Comparison of ENCODE assay signal across 1 cellular context in genomic region chr17:82412535-82413520, GRCh38.
A peak's percentile ranks its signal among the peaks of the same experiment; 100 is the strongest.
TF ChIP-seq lines count a peak whose summit lies in the region.

No MANE protein-coding gene starts in this region.

TF ChIP-seq in HepG2, 621 proteins besides CTCF, POLR2A, EP300 and RAD21 (continued from another document and continues in another):
- TF ChIP-seq HNRNPL (IDR thresholded peaks at IDR 0.05; ENCODE audit: low read depth, low read length): 0 out of 2 replicates have a peak, but pooled peaks have one; percentile 20
- peak; percentile 45; the same call in 1 of the 2 replicates for TF ChIP-seq TCF7 (IDR thresholded peaks at IDR 0.05; ENCODE audit: low read depth)
- TF ChIP-seq NR2F2 (IDR thresholded peaks at IDR 0.05; ENCODE audit: borderline replicate concordance, low read depth): 0 out of 2 replicates have a peak, but pooled peaks have one; percentile 25
- TF ChIP-seq, protein P1, sequence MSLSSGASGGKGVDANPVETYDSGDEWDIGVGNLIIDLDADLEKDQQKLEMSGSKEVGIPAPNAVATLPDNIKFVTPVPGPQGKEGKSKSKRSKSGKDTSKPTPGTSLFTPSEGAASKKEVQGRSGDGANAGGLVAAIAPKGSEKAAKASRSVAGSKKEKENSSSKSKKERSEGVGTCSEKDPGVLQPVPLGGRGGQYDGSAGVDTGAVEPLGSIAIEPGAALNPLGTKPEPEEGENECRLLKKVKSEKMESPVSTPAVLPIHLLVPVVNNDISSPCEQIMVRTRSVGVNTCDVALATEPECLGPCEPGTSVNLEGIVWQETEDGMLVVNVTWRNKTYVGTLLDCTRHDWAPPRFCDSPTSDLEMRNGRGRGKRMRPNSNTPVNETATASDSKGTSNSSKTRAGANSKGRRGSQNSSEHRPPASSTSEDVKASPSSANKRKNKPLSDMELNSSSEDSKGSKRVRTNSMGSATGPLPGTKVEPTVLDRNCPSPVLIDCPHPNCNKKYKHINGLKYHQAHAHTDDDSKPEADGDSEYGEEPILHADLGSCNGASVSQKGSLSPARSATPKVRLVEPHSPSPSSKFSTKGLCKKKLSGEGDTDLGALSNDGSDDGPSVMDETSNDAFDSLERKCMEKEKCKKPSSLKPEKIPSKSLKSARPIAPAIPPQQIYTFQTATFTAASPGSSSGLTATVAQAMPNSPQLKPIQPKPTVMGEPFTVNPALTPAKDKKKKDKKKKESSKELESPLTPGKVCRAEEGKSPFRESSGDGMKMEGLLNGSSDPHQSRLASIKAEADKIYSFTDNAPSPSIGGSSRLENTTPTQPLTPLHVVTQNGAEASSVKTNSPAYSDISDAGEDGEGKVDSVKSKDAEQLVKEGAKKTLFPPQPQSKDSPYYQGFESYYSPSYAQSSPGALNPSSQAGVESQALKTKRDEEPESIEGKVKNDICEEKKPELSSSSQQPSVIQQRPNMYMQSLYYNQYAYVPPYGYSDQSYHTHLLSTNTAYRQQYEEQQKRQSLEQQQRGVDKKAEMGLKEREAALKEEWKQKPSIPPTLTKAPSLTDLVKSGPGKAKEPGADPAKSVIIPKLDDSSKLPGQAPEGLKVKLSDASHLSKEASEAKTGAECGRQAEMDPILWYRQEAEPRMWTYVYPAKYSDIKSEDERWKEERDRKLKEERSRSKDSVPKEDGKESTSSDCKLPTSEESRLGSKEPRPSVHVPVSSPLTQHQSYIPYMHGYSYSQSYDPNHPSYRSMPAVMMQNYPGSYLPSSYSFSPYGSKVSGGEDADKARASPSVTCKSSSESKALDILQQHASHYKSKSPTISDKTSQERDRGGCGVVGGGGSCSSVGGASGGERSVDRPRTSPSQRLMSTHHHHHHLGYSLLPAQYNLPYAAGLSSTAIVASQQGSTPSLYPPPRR (CRISPR knock-in tag; IDR thresholded peaks at IDR 0.05; ENCODE audit: borderline replicate concordance): 0 out of 2 replicates have a peak, but pooled peaks have one; percentile 34
- TF ChIP-seq MYNN (CRISPR knock-in tag; IDR thresholded peaks at IDR 0.05; ENCODE audit: low read depth): no peak
- no peak for TF ChIP-seq ATF4 (CRISPR knock-in tag; IDR thresholded peaks at IDR 0.05)
- TF ChIP-seq SP2 (CRISPR knock-in tag; IDR thresholded peaks at IDR 0.05): no peak
- TF ChIP-seq FOXK1 (CRISPR knock-in tag; IDR thresholded peaks at IDR 0.05; ENCODE audit: borderline replicate concordance, low read depth): 0 out of 2 replicates have a peak, but pooled peaks have one; percentile 15
- TF ChIP-seq HBP1 (CRISPR knock-in tag; IDR thresholded peaks at IDR 0.05; ENCODE audit: low read depth): 0 out of 2 replicates have a peak, but pooled peaks have one; percentile 61
- no peak for TF ChIP-seq ZNF234 (CRISPR knock-in tag; conservative IDR thresholded peaks at IDR 0.05)
- peak; percentile 65; the same call in 1 of the 2 replicates for TF ChIP-seq REPIN1 (CRISPR knock-in tag; IDR thresholded peaks at IDR 0.05; ENCODE audit: borderline replicate concordance, low read depth)
- no peak for TF ChIP-seq RARG (CRISPR knock-in tag; IDR thresholded peaks at IDR 0.05; ENCODE audit: low read depth)
- TF ChIP-seq, protein P2, sequence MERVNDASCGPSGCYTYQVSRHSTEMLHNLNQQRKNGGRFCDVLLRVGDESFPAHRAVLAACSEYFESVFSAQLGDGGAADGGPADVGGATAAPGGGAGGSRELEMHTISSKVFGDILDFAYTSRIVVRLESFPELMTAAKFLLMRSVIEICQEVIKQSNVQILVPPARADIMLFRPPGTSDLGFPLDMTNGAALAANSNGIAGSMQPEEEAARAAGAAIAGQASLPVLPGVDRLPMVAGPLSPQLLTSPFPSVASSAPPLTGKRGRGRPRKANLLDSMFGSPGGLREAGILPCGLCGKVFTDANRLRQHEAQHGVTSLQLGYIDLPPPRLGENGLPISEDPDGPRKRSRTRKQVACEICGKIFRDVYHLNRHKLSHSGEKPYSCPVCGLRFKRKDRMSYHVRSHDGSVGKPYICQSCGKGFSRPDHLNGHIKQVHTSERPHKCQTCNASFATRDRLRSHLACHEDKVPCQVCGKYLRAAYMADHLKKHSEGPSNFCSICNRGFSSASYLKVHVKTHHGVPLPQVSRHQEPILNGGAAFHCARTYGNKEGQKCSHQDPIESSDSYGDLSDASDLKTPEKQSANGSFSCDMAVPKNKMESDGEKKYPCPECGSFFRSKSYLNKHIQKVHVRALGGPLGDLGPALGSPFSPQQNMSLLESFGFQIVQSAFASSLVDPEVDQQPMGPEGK (CRISPR knock-in tag; IDR thresholded peaks at IDR 0.05): 0 out of 2 replicates have a peak, but pooled peaks have one; percentile 61
- TF ChIP-seq ZBTB33 (CRISPR knock-in tag; IDR thresholded peaks at IDR 0.05): peak; percentile 55; the same call in 1 of the 2 replicates
- no peak for TF ChIP-seq ZNF672 (CRISPR knock-in tag; IDR thresholded peaks at IDR 0.05)
- TF ChIP-seq, protein P3, sequence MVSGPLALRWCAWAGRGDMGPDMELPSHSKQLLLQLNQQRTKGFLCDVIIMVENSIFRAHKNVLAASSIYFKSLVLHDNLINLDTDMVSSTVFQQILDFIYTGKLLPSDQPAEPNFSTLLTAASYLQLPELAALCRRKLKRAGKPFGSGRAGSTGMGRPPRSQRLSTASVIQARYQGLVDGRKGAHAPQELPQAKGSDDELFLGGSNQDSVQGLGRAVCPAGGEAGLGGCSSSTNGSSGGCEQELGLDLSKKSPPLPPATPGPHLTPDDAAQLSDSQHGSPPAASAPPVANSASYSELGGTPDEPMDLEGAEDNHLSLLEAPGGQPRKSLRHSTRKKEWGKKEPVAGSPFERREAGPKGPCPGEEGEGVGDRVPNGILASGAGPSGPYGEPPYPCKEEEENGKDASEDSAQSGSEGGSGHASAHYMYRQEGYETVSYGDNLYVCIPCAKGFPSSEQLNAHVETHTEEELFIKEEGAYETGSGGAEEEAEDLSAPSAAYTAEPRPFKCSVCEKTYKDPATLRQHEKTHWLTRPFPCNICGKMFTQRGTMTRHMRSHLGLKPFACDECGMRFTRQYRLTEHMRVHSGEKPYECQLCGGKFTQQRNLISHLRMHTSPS (CRISPR knock-in tag; IDR thresholded peaks at IDR 0.05; ENCODE audit: low read depth): peak; percentile 62; the same call in 1 of the 2 replicates
- no peak for TF ChIP-seq ZNF546 (CRISPR knock-in tag; conservative IDR thresholded peaks at IDR 0.05)
- TF ChIP-seq NFKB2 (CRISPR knock-in tag; IDR thresholded peaks at IDR 0.05; ENCODE audit: borderline replicate concordance): 0 out of 2 replicates have a peak, but pooled peaks have one; percentile 28
- no peak for TF ChIP-seq ZFP36L2 (CRISPR knock-in tag; IDR thresholded peaks at IDR 0.05)
- TF ChIP-seq WIZ (CRISPR knock-in tag; IDR thresholded peaks at IDR 0.05): no peak
- peak; percentile 53 for TF ChIP-seq HOXA3 (CRISPR knock-in tag; IDR thresholded peaks at IDR 0.05)
- no peak for TF ChIP-seq BRCA1 (CRISPR knock-in tag; IDR thresholded peaks at IDR 0.05)
- no peak for TF ChIP-seq ZNF775 (CRISPR knock-in tag; IDR thresholded peaks at IDR 0.05; ENCODE audit: borderline replicate concordance)
- TF ChIP-seq ZNF513 (CRISPR knock-in tag; conservative IDR thresholded peaks at IDR 0.05): no peak
- TF ChIP-seq ZNF678 (CRISPR knock-in tag; IDR thresholded peaks at IDR 0.05): no peak
- TF ChIP-seq ZNF607 (CRISPR knock-in tag; IDR thresholded peaks at IDR 0.05; ENCODE audit: borderline replicate concordance): no peak
- TF ChIP-seq, protein P4, sequence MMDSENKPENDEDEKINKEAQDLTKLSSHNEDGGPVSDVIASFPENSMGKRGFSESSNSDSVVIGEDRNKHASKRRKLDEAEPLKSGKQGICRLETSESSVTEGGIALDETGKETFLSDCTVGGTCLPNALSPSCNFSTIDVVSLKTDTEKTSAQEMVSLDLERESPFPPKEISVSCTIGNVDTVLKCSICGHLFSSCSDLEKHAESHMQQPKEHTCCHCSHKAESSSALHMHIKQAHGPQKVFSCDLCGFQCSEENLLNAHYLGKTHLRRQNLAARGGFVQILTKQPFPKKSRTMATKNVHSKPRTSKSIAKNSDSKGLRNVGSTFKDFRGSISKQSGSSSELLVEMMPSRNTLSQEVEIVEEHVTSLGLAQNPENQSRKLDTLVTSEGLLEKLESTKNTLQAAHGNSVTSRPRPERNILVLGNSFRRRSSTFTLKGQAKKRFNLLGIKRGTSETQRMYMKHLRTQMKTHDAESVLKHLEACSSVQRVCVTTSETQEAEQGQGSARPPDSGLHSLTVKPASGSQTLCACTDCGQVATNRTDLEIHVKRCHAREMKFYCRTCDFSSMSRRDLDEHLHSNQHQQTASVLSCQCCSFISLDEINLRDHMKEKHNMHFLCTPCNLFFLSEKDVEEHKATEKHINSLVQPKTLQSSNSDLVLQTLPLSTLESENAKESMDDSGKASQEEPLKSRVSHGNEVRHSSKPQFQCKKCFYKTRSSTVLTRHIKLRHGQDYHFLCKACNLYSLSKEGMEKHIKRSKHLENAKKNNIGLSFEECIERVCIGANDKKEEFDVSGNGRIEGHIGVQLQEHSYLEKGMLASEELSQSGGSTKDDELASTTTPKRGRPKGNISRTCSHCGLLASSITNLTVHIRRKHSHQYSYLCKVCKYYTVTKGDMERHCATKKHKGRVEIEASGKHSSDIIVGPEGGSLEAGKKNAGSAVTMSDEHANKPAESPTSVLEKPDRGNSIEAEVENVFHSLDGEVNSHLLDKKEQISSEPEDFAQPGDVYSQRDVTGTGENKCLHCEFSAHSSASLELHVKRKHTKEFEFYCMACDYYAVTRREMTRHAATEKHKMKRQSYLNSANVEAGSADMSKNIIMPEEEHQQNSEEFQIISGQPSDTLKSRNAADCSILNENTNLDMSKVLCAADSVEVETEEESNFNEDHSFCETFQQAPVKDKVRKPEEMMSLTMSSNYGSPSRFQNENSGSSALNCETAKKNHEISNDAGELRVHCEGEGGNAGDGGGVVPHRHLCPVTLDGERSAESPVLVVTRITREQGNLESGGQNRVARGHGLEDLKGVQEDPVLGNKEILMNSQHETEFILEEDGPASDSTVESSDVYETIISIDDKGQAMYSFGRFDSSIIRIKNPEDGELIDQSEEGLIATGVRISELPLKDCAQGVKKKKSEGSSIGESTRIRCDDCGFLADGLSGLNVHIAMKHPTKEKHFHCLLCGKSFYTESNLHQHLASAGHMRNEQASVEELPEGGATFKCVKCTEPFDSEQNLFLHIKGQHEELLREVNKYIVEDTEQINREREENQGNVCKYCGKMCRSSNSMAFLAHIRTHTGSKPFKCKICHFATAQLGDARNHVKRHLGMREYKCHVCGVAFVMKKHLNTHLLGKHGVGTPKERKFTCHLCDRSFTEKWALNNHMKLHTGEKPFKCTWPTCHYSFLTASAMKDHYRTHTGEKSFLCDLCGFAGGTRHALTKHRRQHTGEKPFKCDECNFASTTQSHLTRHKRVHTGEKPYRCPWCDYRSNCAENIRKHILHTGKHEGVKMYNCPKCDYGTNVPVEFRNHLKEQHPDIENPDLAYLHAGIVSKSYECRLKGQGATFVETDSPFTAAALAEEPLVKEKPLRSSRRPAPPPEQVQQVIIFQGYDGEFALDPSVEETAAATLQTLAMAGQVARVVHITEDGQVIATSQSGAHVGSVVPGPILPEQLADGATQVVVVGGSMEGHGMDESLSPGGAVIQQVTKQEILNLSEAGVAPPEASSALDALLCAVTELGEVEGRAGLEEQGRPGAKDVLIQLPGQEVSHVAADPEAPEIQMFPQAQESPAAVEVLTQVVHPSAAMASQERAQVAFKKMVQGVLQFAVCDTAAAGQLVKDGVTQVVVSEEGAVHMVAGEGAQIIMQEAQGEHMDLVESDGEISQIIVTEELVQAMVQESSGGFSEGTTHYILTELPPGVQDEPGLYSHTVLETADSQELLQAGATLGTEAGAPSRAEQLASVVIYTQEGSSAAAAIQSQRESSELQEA (CRISPR knock-in tag; IDR thresholded peaks at IDR 0.05; ENCODE audit: not compliant biosample characterization): no peak
- peak; percentile 60 for TF ChIP-seq ZNF501 (CRISPR knock-in tag; IDR thresholded peaks at IDR 0.05)
- no peak for TF ChIP-seq TAF1 (CRISPR knock-in tag; IDR thresholded peaks at IDR 0.05)
- TF ChIP-seq ZNF768 (CRISPR knock-in tag; IDR thresholded peaks at IDR 0.05): no peak
- TF ChIP-seq SRY (CRISPR knock-in tag; IDR thresholded peaks at IDR 0.05): no peak
